2 cellular contexts compared by ENCODE assay signal in genomic region chr5:715636-716035, GRCh38. TPM values are rescaled to one million over a fixed set of nuclear protein-coding genes. Genes with fewer than 3 reads are reported as not detected.
"Had no signal": no experiment of that assay in that cellular context is flagged by ENCODE, and none has a peak within 500 bp of the region (broad histone marks: within the 10 kb centered on the region; RNA-seq: fewer than 3 reads in every experiment).

No MANE protein-coding gene starts in this region.

RNA-seq across cellular contexts. Expression of gene TPPP, which starts 22.5 kb away (rescaled TPM):
- total RNA-seq: activated CD4-positive, alpha-beta T cell treated with anti-CD3 and anti-CD28 coated beads, Interleukin-2, amount 10 ng/mL, durations not matched to agents 24 days and 14 days; activated T-helper 1 cell treated with anti-CD3 and anti-CD28 coated beads, Interleukin-12 subunit alpha, Interleukin-12 subunit beta, Interleukin-2, Interleukin-4 antibody, amounts not matched to agents 30 ng/mL and 10 ng/mL and 1 ng/mL, durations not matched to agents 14 hours and 24 hours and 36 hours had no signal
